Comparison of ENCODE assay signal across 1 cellular context in genomic region chr7:107016312-107016711, GRCh38.
TF ChIP-seq lines count a peak whose summit lies in the region.

No MANE protein-coding gene starts in this region.

TF ChIP-seq in K562, 482 proteins besides CTCF, POLR2A, EP300 and RAD21 (continued from another document):
- TF ChIP-seq POLR2G (IDR thresholded peaks at IDR 0.05; ENCODE audit: low read depth, low read length) (no peak), JUND (IDR thresholded peaks at IDR 0.05; ENCODE audit: borderline replicate concordance, low read depth, low read length) (no peak), JUND (tag; IDR thresholded peaks at IDR 0.05; ENCODE audit: borderline replicate concordance, low read depth, low read length) (peak; percentile 20; the same call in 1 of the 3 replicates), BRD9 (IDR thresholded peaks at IDR 0.05; ENCODE audit: low read depth, partially characterized antibody) (peak; percentile 63), THAP7 (CRISPR knock-in tag; IDR thresholded peaks at IDR 0.05) (no peak), NCOA4 (IDR thresholded peaks at IDR 0.05; ENCODE audit: partially characterized antibody) (peak; percentile 23), CBFA2T3 (IDR thresholded peaks at IDR 0.05) (peak; percentile 87), POLR2AphosphoS5 (IDR thresholded peaks at IDR 0.05; ENCODE audit: control insufficient read depth, insufficient read depth, low read depth, low read length) (peak; percentile 59; the same call in 1 of the 2 replicates), MEIS2 (IDR thresholded peaks at IDR 0.05; ENCODE audit: partially characterized antibody) (peak; percentile 7), ZNF232 (CRISPR knock-in tag; IDR thresholded peaks at IDR 0.05) (0 out of 2 replicates have a peak, but pooled peaks have one; percentile 27), ZNF696 (CRISPR knock-in tag; conservative IDR thresholded peaks at IDR 0.05) (no peak), SAFB (IDR thresholded peaks at IDR 0.05; ENCODE audit: borderline replicate concordance, low read depth, low read length) (no peak), GTF2B (IDR thresholded peaks at IDR 0.05; ENCODE audit: extremely low read depth, insufficient read length) (no peak), ARID2 (IDR thresholded peaks at IDR 0.05) (no peak), CXXC5 (CRISPR knock-in tag; IDR thresholded peaks at IDR 0.05) (peak; percentile 28), LEF1 (IDR thresholded peaks at IDR 0.05) (peak; percentile 28; the same call in 1 of the 2 replicates), CBX3 (IDR thresholded peaks at IDR 0.05; ENCODE audit: borderline replicate concordance in 1 of 2, low read length in 2 of 2) (0 out of 3 replicates have a peak, but pooled peaks of 1 of the 2 experiments have one; percentile 20)
